Comparison of ENCODE assay signal across 20 cellular contexts in the genomic region with DNA sequence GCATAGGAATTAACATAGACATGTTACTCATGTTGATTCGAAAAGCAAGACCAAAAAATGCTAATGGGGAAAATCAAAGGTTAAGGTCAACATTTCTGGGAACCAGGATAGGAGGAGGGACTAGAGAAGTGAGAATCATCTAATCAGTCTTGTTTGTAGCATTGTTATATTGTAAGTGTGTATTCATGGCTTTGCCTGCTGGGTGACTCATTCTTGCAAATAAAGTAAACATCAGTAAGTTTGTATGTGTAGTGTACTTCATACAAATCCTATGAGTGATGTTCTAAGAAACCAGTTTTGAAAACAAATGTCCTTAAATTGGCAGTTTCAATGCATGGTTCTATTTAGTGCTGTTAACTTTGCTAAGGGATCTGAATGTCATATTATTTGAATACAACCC.
DNase-seq lines count a peak whose midpoint lies in the region; ATAC-seq, FAIRE-seq and TF ChIP-seq lines count a peak whose summit lies in the region.
"Had no signal": no experiment of that assay in that cellular context is flagged by ENCODE, and none has a peak within 500 bp of the region (broad histone marks: within the 10 kb centered on the region; RNA-seq: fewer than 3 reads in every experiment).

No MANE protein-coding gene starts in this region.

- TF ChIP-seq CTCF in bronchial epithelial cell (IDR thresholded peaks at IDR 0.05; ENCODE audit: insufficient read depth, low read length, severe bottlenecking) (no peak), Caco-2 (IDR thresholded peaks at IDR 0.05; ENCODE audit: insufficient read depth in 1 of 2, low read depth in 1 of 2, low read length in 1 of 2, severe bottlenecking in 1 of 2, unreplicated experiment in 1 of 2) (no peak)

- H2AFZ ChIP-seq in mesenchymal stem cell (ENCODE audit: low read depth, low read length): no peak overlapping the region

- 52% methylated on average over 1 of the region's 1 CpG for WGBS in mesenchymal stem cell

- no peaks in the 10 kb centered on the region for H3K36me3 Mint-ChIP-seq in Caco-2 (ENCODE audit: insufficient read depth, unreplicated experiment)
- H3K36me3 Mint-ChIP-seq: CD4-positive, alpha-beta memory T cell; T-cell had no signal

- H2AK5ac ChIP-seq in mesenchymal stem cell (ENCODE audit: low read length, severe bottlenecking): no peak overlapping the region

- H3K36me3 ChIP-seq in bronchial epithelial cell (ENCODE audit: control insufficient read depth, insufficient read depth, low read length): no peaks in the 10 kb centered on the region
- no peaks in the 10 kb centered on the region for H3K36me3 ChIP-seq in mesenchymal stem cell (ENCODE audit: control insufficient read depth in 1 of 2, insufficient read depth in 2 of 2, low read depth in 1 of 2, low read length in 2 of 2)
- H3K36me3 ChIP-seq in SJCRH30: no peaks in the 10 kb centered on the region
- H3K36me3 ChIP-seq in Caco-2 (ENCODE audit: control insufficient read depth, insufficient read depth, low read length): no peaks in the 10 kb centered on the region
- H3K36me3 ChIP-seq: BLaER1 had no signal

- H3K9me3 Mint-ChIP-seq in Caco-2 (ENCODE audit: unreplicated experiment): no peaks in the 10 kb centered on the region

- H3K4me3 ChIP-seq in bronchial epithelial cell (ENCODE audit: low read depth, low read length) (no peak overlapping the region), mesenchymal stem cell (ENCODE audit: insufficient read depth in 1 of 2, low read depth in 1 of 2, low read length in 2 of 2) (no peak overlapping the region), SJCRH30 (no peak overlapping the region), Caco-2 (ENCODE audit: low read depth, low read length) (no peak overlapping the region)
- H3K4me3 ChIP-seq: A549, BLaER1, SK-N-MC had no signal

- intact Hi-C loops in Caco-2 (cut with micrococcal nuclease; ENCODE audit: unreplicated experiment): no loop called here

- no peak overlapping the region for H3K23ac ChIP-seq in mesenchymal stem cell (ENCODE audit: low read length in 2 of 2)

- H3K27ac Mint-ChIP-seq in Caco-2 (ENCODE audit: unreplicated experiment): no peak overlapping the region
- H3K27ac Mint-ChIP-seq: CD4-positive, alpha-beta memory T cell; T-cell had no signal

- POLR2A ChIA-PET in Caco-2 (lab: Charles Lee): no interaction called here

- H3K27me3 ChIP-seq in bronchial epithelial cell (ENCODE audit: control insufficient read depth, insufficient read depth, low read length): no peaks in the 10 kb centered on the region
- H3K27me3 ChIP-seq in mesenchymal stem cell (ENCODE audit: control insufficient read depth in 1 of 2, insufficient read depth in 1 of 2, low read length in 2 of 2): no peaks in the 10 kb centered on the region
- H3K27me3 ChIP-seq in SJCRH30: no peaks in the 10 kb centered on the region
- no peaks in the 10 kb centered on the region for H3K27me3 ChIP-seq in Caco-2 (replicated peaks; ENCODE audit: control insufficient read depth, insufficient read depth, low read length)
- H3K27me3 ChIP-seq: BLaER1 had no signal

- no TSS peak for BruUV-seq in Caco-2 (replicated peaks; lab: Mats Ljungman, UMichigan)

- H2BK12ac ChIP-seq in mesenchymal stem cell (ENCODE audit: low read length in 2 of 2): no peak overlapping the region

- H2BK15ac ChIP-seq in mesenchymal stem cell (ENCODE audit: low read depth, poor library complexity, severe bottlenecking): no peak overlapping the region

- ATAC-seq in GM18909 (IDR thresholded peaks at IDR 0.05; ENCODE audit: poor library complexity, unreplicated experiment): no peak
- ATAC-seq: A549, Panc1, T-cell had no signal

- H3K14ac ChIP-seq in mesenchymal stem cell (ENCODE audit: low read length in 2 of 2): no peak overlapping the region

- H3K4me1 ChIP-seq in mesenchymal stem cell (ENCODE audit: control insufficient read depth, insufficient read depth, low read depth, low read length) (no peaks in the 10 kb centered on the region), SJCRH30 (0 out of 2 replicates have a peak, but pooled peaks cover 3% of the 10 kb centered on the region), Caco-2 (no peaks in the 10 kb centered on the region)
- H3K4me1 ChIP-seq: A549, BLaER1 had no signal

- H3K27ac ChIP-seq in mesenchymal stem cell (ENCODE audit: low read length, poor library complexity, severe bottlenecking) (no peak overlapping the region), SJCRH30 (no peak overlapping the region)
- H3K27ac ChIP-seq: A549, BLaER1, SK-N-MC had no signal

- H3K4me1 Mint-ChIP-seq in Caco-2 (ENCODE audit: low read depth, unreplicated experiment): no peaks in the 10 kb centered on the region
- H3K4me1 Mint-ChIP-seq: CD4-positive, alpha-beta memory T cell; T-cell had no signal

- CTCF ChIA-PET in Caco-2 (lab: Charles Lee): no interaction called here

- H3K4ac ChIP-seq in mesenchymal stem cell (ENCODE audit: low read depth in 1 of 2, low read length in 2 of 2): no peak overlapping the region

- H3K79me1 ChIP-seq in mesenchymal stem cell (replicated peaks; ENCODE audit: low read length, poor library complexity, severe bottlenecking): no peaks in the 10 kb centered on the region

- DNase-seq in ELR (ENCODE audit: low read depth) (peak; percentile 2), NCI-H460 (ENCODE audit: extremely low read depth, low read depth) (peak; percentile 1), bronchial epithelial cell (ENCODE audit: low read depth) (peak; percentile 61), mesenchymal stem cell (peak; percentile 6), HK-2 (ENCODE audit: unreplicated experiment) (no peak), SJCRH30 (no peak), Caco-2 (no peak)
- DNase-seq: Calu3; CD4-positive, alpha-beta memory T cell; DMS79; HCEC 1CT; NCI-H1105 treated with DMSO at 0.1 percent for 48 hours; NCI-H1694; NCI-H510A; T-cell had no signal

- no peak overlapping the region for H3K18ac ChIP-seq in mesenchymal stem cell (ENCODE audit: low read depth in 1 of 2, low read length in 2 of 2)

- H4K91ac ChIP-seq in mesenchymal stem cell (ENCODE audit: low read length): no peak overlapping the region

- no peak overlapping the region for H2BK5ac ChIP-seq in mesenchymal stem cell (ENCODE audit: low read depth, low read length, poor library complexity, severe bottlenecking)

- H3K9ac ChIP-seq in mesenchymal stem cell (ENCODE audit: low read length): no peak overlapping the region
- H3K9ac ChIP-seq: BLaER1 had no signal

- H2BK120ac ChIP-seq in mesenchymal stem cell (ENCODE audit: low read depth, low read length): no peak overlapping the region

- FAIRE-seq in bronchial epithelial cell (lab: Jason Lieb, UNC): no peak
- FAIRE-seq: A549 had no signal

- H4K8ac ChIP-seq in mesenchymal stem cell (ENCODE audit: low read length): no peak overlapping the region

- no peak overlapping the region for H3K4me3 Mint-ChIP-seq in Caco-2 (ENCODE audit: unreplicated experiment)
- H3K4me3 Mint-ChIP-seq: CD4-positive, alpha-beta memory T cell; T-cell had no signal

- H3K4me2 ChIP-seq in mesenchymal stem cell (ENCODE audit: low read length, poor library complexity, severe bottlenecking): no peak overlapping the region
- H3K4me2 ChIP-seq: A549, BLaER1 had no signal

- no peaks in the 10 kb centered on the region for H3K27me3 Mint-ChIP-seq in Caco-2 (ENCODE audit: insufficient read depth, unreplicated experiment)

- no peaks in the 10 kb centered on the region for H3K9me3 ChIP-seq in mesenchymal stem cell (ENCODE audit: control insufficient read depth, low read length)
- no peaks in the 10 kb centered on the region for H3K9me3 ChIP-seq in SJCRH30 (replicated peaks)
- no peaks in the 10 kb centered on the region for H3K9me3 ChIP-seq in Caco-2
- H3K9me3 ChIP-seq: A549 had no signal

Comparison
In these comparisons a context has a peak if more than half of its experiments do, and no peak if none do; other contexts are left out.
1. DNase-seq: peak in ELR (single experiment), NCI-H460 (single experiment), bronchial epithelial cell (single experiment) and mesenchymal stem cell (single experiment); none in HK-2 (single experiment), SJCRH30 (0 of 2) and Caco-2 (0 of 2).